ENCODE assay signal across 7 cellular contexts in genomic region chr10:92387289-92387940, GRCh38.
A peak's percentile ranks its signal among the peaks of the same experiment; 100 is the strongest.
DNase-seq lines count a peak whose midpoint lies in the region; ATAC-seq lines count a peak whose summit lies in the region.

No MANE protein-coding gene starts in this region.

- no peak overlapping the region for H4K91ac ChIP-seq in neuronal stem cell (ENCODE audit: low read depth, low read length, poor library complexity)

- H3K4me3 Mint-ChIP-seq in activated T-cell treated with anti-CD3 and anti-CD28 coated beads, Interleukin-2, amount 50 U/mL, for 24 hours, result no peak overlapping the region

- no peaks in the 10 kb centered on the region for H3K79me1 ChIP-seq in neuronal stem cell (ENCODE audit: low read depth, low read length)

- no peak overlapping the region for H2AK5ac ChIP-seq in neuronal stem cell (ENCODE audit: low read depth, low read length)

- in situ Hi-C loops in GM23248 (cut with MboI), result no loop called here

- no peak overlapping the region for H3K4me2 ChIP-seq in GM23248 (ENCODE audit: unreplicated experiment)
- H3K4me2 ChIP-seq in neuronal stem cell (ENCODE audit: insufficient read depth, low read length, poor library complexity, severe bottlenecking), result no peak overlapping the region

- no peak overlapping the region for H3K14ac ChIP-seq in neuronal stem cell (ENCODE audit: low read length)

- no peaks in the 10 kb centered on the region for H4K20me1 ChIP-seq in GM23248 (ENCODE audit: insufficient read depth)

- H3K36me3 Mint-ChIP-seq in activated T-cell treated with anti-CD3 and anti-CD28 coated beads, Interleukin-2, amount 50 U/mL, for 24 hours (ENCODE audit: low read depth), result no peaks in the 10 kb centered on the region

- H2AFZ ChIP-seq in GM23248 (no peak overlapping the region), neuronal stem cell (ENCODE audit: low read length) (no peak overlapping the region)

- ATAC-seq in GM21528 (IDR thresholded peaks at IDR 0.05; ENCODE audit: low FRiP score, unreplicated experiment), result no peak

- H3K4me1 Mint-ChIP-seq in activated T-cell treated with anti-CD3 and anti-CD28 coated beads, Interleukin-2, amount 50 U/mL, for 24 hours (ENCODE audit: low read depth), result no peaks in the 10 kb centered on the region

- peaks cover 10% of the 10 kb centered on the region; the same call in 1 of the 2 replicates for H3K27me3 ChIP-seq in GM23248 (replicated peaks; ENCODE audit: insufficient read depth)
- no peaks in the 10 kb centered on the region for H3K27me3 ChIP-seq in neuronal stem cell (ENCODE audit: control insufficient read depth in 3 of 3, insufficient read depth in 3 of 3, low read depth in 1 of 3, low read length in 3 of 3)

- WGBS in GM23248 (ENCODE audit: low coverage in 1 of 2, low lambda C conversion rate in 2 of 2, missing lambda C conversion rate in 2 of 2), 2 experiments, result 39 to 40% methylated on average over 11 of the region's 11 CpGs
- no CpG with 5 or more reads among the region's 11 CpGs for WGBS in neuronal stem cell (ENCODE audit: extremely low coverage in 2 of 2, insufficient read length in 2 of 2, insufficient replicate concordance in 1 of 2), 2 donors

- H2BK15ac ChIP-seq in neuronal stem cell (ENCODE audit: low read length), result no peak overlapping the region

- H3K9ac ChIP-seq in GM23248 (no peak overlapping the region), neuronal stem cell (ENCODE audit: low read depth, low read length, poor library complexity) (no peak overlapping the region)

- no peaks in the 10 kb centered on the region for H3K9me2 ChIP-seq in GM23248 (ENCODE audit: insufficient read depth)

- no peak overlapping the region for H3K18ac ChIP-seq in neuronal stem cell (ENCODE audit: low read length)

- H3K9me3 Mint-ChIP-seq in activated T-cell treated with anti-CD3 and anti-CD28 coated beads, Interleukin-2, amount 50 U/mL, for 24 hours, result no peaks in the 10 kb centered on the region

- no peak overlapping the region for H2BK12ac ChIP-seq in neuronal stem cell (ENCODE audit: low read length)

- no peak overlapping the region for H3K27ac Mint-ChIP-seq in activated T-cell treated with anti-CD3 and anti-CD28 coated beads, Interleukin-2, amount 50 U/mL, for 24 hours

- H3K23ac ChIP-seq in neuronal stem cell (ENCODE audit: low read depth, low read length, poor library complexity), result no peak overlapping the region

- no peak overlapping the region for H2BK120ac ChIP-seq in neuronal stem cell (ENCODE audit: low read depth, low read length)

- no peaks in the 10 kb centered on the region for H3F3A ChIP-seq in GM23248 (ENCODE audit: insufficient read depth)

- no peak overlapping the region for H4K8ac ChIP-seq in neuronal stem cell (ENCODE audit: low read depth, low read length)

- no peak overlapping the region for H3K4ac ChIP-seq in neuronal stem cell (ENCODE audit: low read length)

- H3K9me3 ChIP-seq in GM23248 (ENCODE audit: low read depth) (no peaks in the 10 kb centered on the region), neuronal stem cell (replicated peaks in 1 of 2; ENCODE audit: control insufficient read depth in 2 of 2, insufficient read depth in 1 of 2, low read depth in 1 of 2, low read length in 2 of 2) (no peaks in the 10 kb centered on the region)

- H3K4me1 ChIP-seq in GM23248 (ENCODE audit: insufficient read depth) (no peaks in the 10 kb centered on the region), neuronal stem cell (ENCODE audit: control insufficient read depth in 2 of 2, insufficient read depth in 1 of 2, low read depth in 1 of 2, low read length in 2 of 2) (no peaks in the 10 kb centered on the region)

- H3K79me2 ChIP-seq in GM23248 (ENCODE audit: insufficient read depth), result no peaks in the 10 kb centered on the region

- H2BK5ac ChIP-seq in neuronal stem cell (ENCODE audit: low read length), result no peak overlapping the region

- peak; percentile 48 for DNase-seq in GM23248
- peak; percentile 41 for DNase-seq in NCI-H226
- peak; percentile 80 for DNase-seq in dermis blood vessel endothelial cell
- peak; percentile 88 for DNase-seq in neuronal stem cell (ENCODE audit: low spot score)
- DNase-seq in activated T-cell treated with anti-CD3 and anti-CD28 coated beads, Interleukin-2, amount 50 U/mL, for 24 hours, result no peak
- DNase-seq in NCI-H69 (lab: John Stamatoyannopoulos, UW), result no peak

- H3K36me3 ChIP-seq in GM23248 (ENCODE audit: low read depth) (no peaks in the 10 kb centered on the region), neuronal stem cell (replicated peaks in 1 of 2; ENCODE audit: control insufficient read depth in 2 of 2, insufficient read depth in 2 of 2, low read length in 2 of 2) (no peaks in the 10 kb centered on the region)

- H3K27me3 Mint-ChIP-seq in activated T-cell treated with anti-CD3 and anti-CD28 coated beads, Interleukin-2, amount 50 U/mL, for 24 hours, result peaks cover 13% of the 10 kb centered on the region

- H3K27ac ChIP-seq in GM23248, result no peak overlapping the region
- no peak overlapping the region for H3K27ac ChIP-seq in neuronal stem cell (replicated peaks; ENCODE audit: low read length)

- H3K4me3 ChIP-seq in GM23248, result no peak overlapping the region
- H3K4me3 ChIP-seq in neuronal stem cell (ENCODE audit: low read length in 2 of 2), result no peak overlapping the region

Comparison
In these comparisons a context has a peak if more than half of its experiments do, and no peak if none do; other contexts are left out.
1. DNase-seq: peak in GM23248 (single experiment), NCI-H226 (single experiment), dermis blood vessel endothelial cell (single experiment) and neuronal stem cell (single experiment); none in activated T-cell treated with anti-CD3 and anti-CD28 coated beads, Interleukin-2, amount 50 U/mL, for 24 hours (single experiment) and NCI-H69 (single experiment).